ENCODE assay signal across 1 cellular context in the genomic region with DNA sequence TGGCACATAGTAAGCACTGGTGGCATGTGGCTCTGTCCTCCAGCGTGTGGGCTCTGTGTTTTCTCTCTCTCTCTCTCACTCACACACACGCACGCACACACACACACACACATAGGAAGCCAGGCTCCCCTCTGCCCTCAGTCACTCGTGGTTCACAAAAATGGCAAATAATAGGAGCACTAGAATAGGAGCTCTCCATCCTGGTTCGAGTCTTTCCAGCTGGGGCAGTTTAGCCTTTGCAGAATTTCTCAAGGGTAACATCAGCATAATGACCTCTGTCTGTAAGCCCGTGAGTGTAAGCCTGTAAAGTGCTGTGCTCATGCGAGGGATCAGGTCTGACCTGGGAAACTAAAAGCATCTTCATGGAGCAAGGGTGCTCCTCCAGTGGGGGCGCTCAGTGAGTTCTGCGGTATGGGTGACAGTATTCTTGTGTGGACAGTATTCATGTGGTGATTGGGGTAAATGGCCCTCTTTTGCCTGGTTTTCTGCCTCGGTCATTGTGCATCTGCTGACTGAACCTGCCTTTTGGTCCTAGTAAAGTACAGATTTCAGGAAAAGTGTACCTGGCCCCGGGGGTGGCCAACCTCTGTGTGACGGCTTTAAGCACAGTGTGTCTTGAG.
TF ChIP-seq lines count a peak whose summit lies in the region.

No MANE protein-coding gene starts in this region.

TF ChIP-seq in GM12878, 131 proteins besides CTCF, POLR2A, EP300 and RAD21:
- TF ChIP-seq ZNF207 (IDR thresholded peaks at IDR 0.05; ENCODE audit: borderline replicate concordance) (no peak), BMI1 (IDR thresholded peaks at IDR 0.05; ENCODE audit: borderline replicate concordance) (no peak), TARDBP (IDR thresholded peaks at IDR 0.05; ENCODE audit: borderline replicate concordance) (no peak), SMAD5 (IDR thresholded peaks at IDR 0.05; ENCODE audit: low read depth) (no peak), RUNX3 (IDR thresholded peaks at IDR 0.05; ENCODE audit: low read length) (no peak)
- TF ChIP-seq, protein P1, sequence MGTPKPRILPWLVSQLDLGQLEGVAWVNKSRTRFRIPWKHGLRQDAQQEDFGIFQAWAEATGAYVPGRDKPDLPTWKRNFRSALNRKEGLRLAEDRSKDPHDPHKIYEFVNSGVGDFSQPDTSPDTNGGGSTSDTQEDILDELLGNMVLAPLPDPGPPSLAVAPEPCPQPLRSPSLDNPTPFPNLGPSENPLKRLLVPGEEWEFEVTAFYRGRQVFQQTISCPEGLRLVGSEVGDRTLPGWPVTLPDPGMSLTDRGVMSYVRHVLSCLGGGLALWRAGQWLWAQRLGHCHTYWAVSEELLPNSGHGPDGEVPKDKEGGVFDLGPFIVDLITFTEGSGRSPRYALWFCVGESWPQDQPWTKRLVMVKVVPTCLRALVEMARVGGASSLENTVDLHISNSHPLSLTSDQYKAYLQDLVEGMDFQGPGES (IDR thresholded peaks at IDR 0.05), result no peak
